ENCODE assay signal across 8 cellular contexts in genomic region chr1:87084247-87084836, GRCh38.
DNase-seq lines count a peak whose midpoint lies in the region; ATAC-seq and TF ChIP-seq lines count a peak whose summit lies in the region.

No MANE protein-coding gene starts in this region.

- no peak for DNase-seq in BJ (ENCODE audit: low read depth)
- DNase-seq in H4 (ENCODE audit: low spot score): peak; percentile 9
- DNase-seq in NCI-H345 treated with DMSO at 0.1 percent for 48 hours (lab: John Stamatoyannopoulos, UW; ENCODE audit: unreplicated experiment): peak; percentile 33
- DNase-seq in cerebellar cortex (ENCODE audit: low spot score): peak; percentile 52
- DNase-seq in mesothelial cell of epicardium (ENCODE audit: low spot score in 2 of 2, unreplicated experiment in 2 of 2): no peak
- no peak for DNase-seq in T1000 (lab: John Stamatoyannopoulos, UW)

- no peaks in the 10 kb centered on the region for H3K36me3 Mint-ChIP-seq in mesothelial cell of epicardium

- TF ChIP-seq CTCF in BJ (IDR thresholded peaks at IDR 0.05; ENCODE audit: insufficient read depth, low read depth, low read length): peak; percentile 35
- TF ChIP-seq CTCF in mesothelial cell of epicardium (IDR thresholded peaks at IDR 0.05; ENCODE audit: unreplicated experiment): peak; percentile 69

- no peaks in the 10 kb centered on the region for H3K27me3 Mint-ChIP-seq in mesothelial cell of epicardium (ENCODE audit: low read depth)

- H3K36me3 ChIP-seq in BJ (ENCODE audit: control insufficient read depth, insufficient read depth, low read length): no peaks in the 10 kb centered on the region

- H3K27ac Mint-ChIP-seq in mesothelial cell of epicardium: no peak overlapping the region

- no peaks in the 10 kb centered on the region for H3K27me3 ChIP-seq in BJ (ENCODE audit: control insufficient read depth, insufficient read depth, low read length)

- POLR2A ChIA-PET in BJ (lab: Charles Lee): no interaction called here

- ATAC-seq in HG02852 (IDR thresholded peaks at IDR 0.05; ENCODE audit: unreplicated experiment) (no peak), HG03108 (IDR thresholded peaks at IDR 0.05; ENCODE audit: unreplicated experiment) (no peak)

- CTCF ChIA-PET in BJ (lab: Yijun Ruan, JAX): interaction anchor here (0.6 to 4.9 kb wide), 19 partner anchors 9 to 704 kb away, joined by 3 to 42 read pairs (median 3); partner anchors contain the start of gene SH3GLB1

- H3K4me1 Mint-ChIP-seq in mesothelial cell of epicardium: peaks cover 10% of the 10 kb centered on the region

- H3K4me3 Mint-ChIP-seq in mesothelial cell of epicardium: no peak overlapping the region

- no peaks in the 10 kb centered on the region for H3K9me3 Mint-ChIP-seq in mesothelial cell of epicardium

- H3K4me3 ChIP-seq in BJ (ENCODE audit: low read depth, low read length): no peak overlapping the region

Comparison
In these comparisons a context has a peak if more than half of its experiments do, and no peak if none do; other contexts are left out.
1. DNase-seq: peak in H4 (single experiment), NCI-H345 treated with DMSO at 0.1 percent for 48 hours (single experiment) and cerebellar cortex (single experiment); none in BJ (single experiment), mesothelial cell of epicardium (0 of 2) and T1000 (single experiment).